In the genomic region with DNA sequence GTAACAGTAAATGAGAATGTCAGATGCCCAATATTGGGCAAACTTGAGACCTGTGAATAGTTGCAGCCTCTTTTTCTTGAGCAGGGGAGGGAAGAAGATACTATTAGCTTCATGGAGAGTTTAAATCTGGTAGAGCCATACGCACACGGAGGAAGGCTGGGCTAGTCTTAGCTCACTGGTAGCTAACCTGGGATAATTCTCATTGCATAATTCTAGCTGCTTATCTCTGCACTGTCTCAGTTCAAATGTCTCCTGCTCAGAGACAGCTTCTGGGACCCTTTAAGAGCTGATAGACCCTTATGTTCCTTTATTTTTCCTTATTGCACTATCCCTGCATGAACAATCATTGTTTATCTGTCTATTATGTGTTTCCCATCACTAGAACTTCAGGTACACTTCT, we compare ENCODE assay signal across 25 cellular contexts. TPM values are rescaled to one million over a fixed set of nuclear protein-coding genes. Genes with fewer than 3 reads are reported as not detected.
"Had no signal": no experiment of that assay in that cellular context is flagged by ENCODE, and none has a peak within 500 bp of the region (broad histone marks: within the 10 kb centered on the region; RNA-seq: fewer than 3 reads in every experiment).

No MANE protein-coding gene starts in this region.

- H3K36me3 ChIP-seq: brain microvascular endothelial cell, Peyer's patch, SJCRH30 had no signal

- H3K9ac ChIP-seq: SK-N-SH had no signal

- H3K4me2 ChIP-seq: SK-N-SH had no signal

- H3K9me3 ChIP-seq: Peyer's patch, SJCRH30, SK-N-SH had no signal

- H3K9me3 Mint-ChIP-seq: activated naive CD8-positive, alpha-beta T cell treated with anti-CD3 and anti-CD28 coated beads for 36 hours; activated T-cell treated with anti-CD3 and anti-CD28 coated beads, Interleukin-2, amount 50 U/mL, for 24 hours had no signal

- H3K4me3 Mint-ChIP-seq: activated CD8-positive, alpha-beta memory T cell treated with anti-CD3 and anti-CD28 coated beads, Interleukin-2, amount 10 ng/mL, durations not matched to agents 7 days and 5 days; activated naive CD8-positive, alpha-beta T cell treated with anti-CD3 and anti-CD28 coated beads for 36 hours; activated T-cell treated with anti-CD3 and anti-CD28 coated beads, Interleukin-2, amount 50 U/mL, for 24 hours had no signal

- H3K27me3 ChIP-seq: brain microvascular endothelial cell, Peyer's patch, SJCRH30 had no signal

- H3K27ac ChIP-seq: brain microvascular endothelial cell, Peyer's patch, RWPE1, SJCRH30, VCaP had no signal

- DNase-seq: activated CD4-positive, CD25-positive, alpha-beta regulatory T cell; activated CD8-positive, alpha-beta memory T cell treated with anti-CD3 and anti-CD28 coated beads, Interleukin-2, amount 10 ng/mL, durations not matched to agents 7 days and 5 days; activated effector memory CD4-positive, alpha-beta T cell treated with anti-CD3 and anti-CD28 coated beads, Interleukin-2, amount 50 U/mL, for 16 hours; activated naive CD4-positive, alpha-beta T cell treated with Interleukin-2 at 50 U/mL for 16 hours; activated naive CD8-positive, alpha-beta T cell treated with anti-CD3 and anti-CD28 coated beads for 36 hours; activated T-cell treated with anti-CD3 and anti-CD28 coated beads, Interleukin-2, amount 50 U/mL, for 24 hours; cerebellar nuclear complex; Karpas-422; MM.1S; NCI-H1092; NCI-H1417; NCI-H1930; NCI-H446 treated with DMSO at 0.1 percent for 48 hours; NCI-H524 treated with DMSO at 0.1 percent for 48 hours; NCI-H774; Peyer's patch; Right ventricle myocardium superior; SJCRH30; SK-N-SH; T-helper 1 cell had no signal

- H3K27me3 Mint-ChIP-seq: activated CD8-positive, alpha-beta memory T cell treated with anti-CD3 and anti-CD28 coated beads, Interleukin-2, amount 10 ng/mL, durations not matched to agents 7 days and 5 days had no signal

- H3K4me3 ChIP-seq: Peyer's patch, SJCRH30 had no signal

- H3K27ac Mint-ChIP-seq: activated CD8-positive, alpha-beta memory T cell treated with anti-CD3 and anti-CD28 coated beads, Interleukin-2, amount 10 ng/mL, durations not matched to agents 7 days and 5 days; activated naive CD8-positive, alpha-beta T cell treated with anti-CD3 and anti-CD28 coated beads for 36 hours; activated T-cell treated with anti-CD3 and anti-CD28 coated beads, Interleukin-2, amount 50 U/mL, for 24 hours had no signal

- H3K36me3 Mint-ChIP-seq: activated CD8-positive, alpha-beta memory T cell treated with anti-CD3 and anti-CD28 coated beads, Interleukin-2, amount 10 ng/mL, durations not matched to agents 7 days and 5 days; activated naive CD8-positive, alpha-beta T cell treated with anti-CD3 and anti-CD28 coated beads for 36 hours had no signal

- H3K4me1 Mint-ChIP-seq: activated CD8-positive, alpha-beta memory T cell treated with anti-CD3 and anti-CD28 coated beads, Interleukin-2, amount 10 ng/mL, durations not matched to agents 7 days and 5 days; activated naive CD8-positive, alpha-beta T cell treated with anti-CD3 and anti-CD28 coated beads for 36 hours had no signal

- H3K4me1 ChIP-seq: Peyer's patch, SJCRH30 had no signal

RNA-seq across cellular contexts. Expression of a gene that starts 8.4 kb away (rescaled TPM):
- total RNA-seq: activated CD8-positive, alpha-beta memory T cell treated with anti-CD3 and anti-CD28 coated beads, Interleukin-2, amount 10 ng/mL, durations not matched to agents 7 days and 5 days; activated naive CD8-positive, alpha-beta T cell treated with anti-CD3 and anti-CD28 coated beads for 36 hours; cardiac septum; Peyer's patch; Right ventricle myocardium superior; SJCRH30; T-helper 2 cell treated with Interferon-gamma antibody and Interleukin-4, amounts not matched to agents 100 ng/mL and 5 ng/mL, for 36 hours had no signal
- polyA plus RNA-seq: SK-N-SH had no signal
